In the genomic region with DNA sequence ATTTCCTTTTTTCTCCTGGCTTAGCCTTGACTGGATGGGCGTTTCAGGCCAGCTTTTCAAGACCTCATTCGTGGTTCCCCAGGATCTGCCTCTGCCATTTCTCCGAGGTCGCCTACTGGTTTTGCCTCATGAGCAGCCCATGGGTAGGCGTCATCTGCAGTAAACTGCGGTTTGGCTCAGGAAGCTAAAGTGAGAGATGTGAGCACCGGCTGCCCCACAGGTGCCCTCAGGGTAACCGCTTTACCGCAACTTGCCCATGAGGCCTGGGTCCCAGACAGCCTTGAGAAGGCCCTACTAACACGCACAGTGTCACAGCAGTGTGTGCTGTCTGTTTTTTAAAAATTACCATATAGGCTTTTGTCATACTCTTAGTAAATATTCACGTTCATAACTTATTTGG, we compare ENCODE assay signal across 21 cellular contexts. TPM values are rescaled to one million over a fixed set of nuclear protein-coding genes. Genes with fewer than 3 reads are reported as not detected.
DNase-seq lines count a peak whose midpoint lies in the region; ATAC-seq lines count a peak whose summit lies in the region.
"Had no signal": no experiment of that assay in that cellular context is flagged by ENCODE, and none has a peak within 500 bp of the region (broad histone marks: within the 10 kb centered on the region; RNA-seq: fewer than 3 reads in every experiment).

No MANE protein-coding gene starts in this region.

- DNase-seq in activated CD4-positive, alpha-beta T cell treated with anti-CD3 and anti-CD28 coated beads, Interleukin-2, amount 10 ng/mL, durations not matched to agents 7 days and 5 days: peak; percentile 37
- DNase-seq in immature natural killer cell (peak; percentile 60 to 67 (median 61)), AG08395 (ENCODE audit: low spot score) (no peak), NCI-H1694 (lab: John Stamatoyannopoulos, UW) (no peak)
- DNase-seq: activated T-cell treated with anti-CD3 and anti-CD28 coated beads, Interleukin-2, amount 50 U/mL, for 1 hour; cerebellar nuclear complex; effector CD8-positive, alpha-beta T cell; heart left ventricle; lower lobe of right lung; MM.1S; NCI-H2081; NCI-H524; sigmoid colon; SJCRH30; thyroid gland had no signal

- no peaks in the 10 kb centered on the region for H3K36me3 Mint-ChIP-seq in activated CD4-positive, alpha-beta T cell treated with anti-CD3 and anti-CD28 coated beads, Interleukin-2, amount 10 ng/mL, durations not matched to agents 7 days and 5 days (ENCODE audit: low read depth)
- H3K36me3 Mint-ChIP-seq in immature natural killer cell: no peaks in the 10 kb centered on the region

- peaks cover 42% of the 10 kb centered on the region for H3K27me3 Mint-ChIP-seq in activated CD4-positive, alpha-beta T cell treated with anti-CD3 and anti-CD28 coated beads, Interleukin-2, amount 10 ng/mL, durations not matched to agents 7 days and 5 days
- H3K27me3 Mint-ChIP-seq in immature natural killer cell (ENCODE audit: low read depth in 3 of 3): peaks cover 17 to 38% (median 24%) of the 10 kb centered on the region in 3 donors

- H3K4me3 Mint-ChIP-seq in activated CD4-positive, alpha-beta T cell treated with anti-CD3 and anti-CD28 coated beads, Interleukin-2, amount 10 ng/mL, durations not matched to agents 7 days and 5 days: no peak overlapping the region
- H3K4me3 Mint-ChIP-seq in immature natural killer cell: peak overlapping the region; percentile 9 to 64 (median 45)

- CTCF ChIA-PET in activated CD4-positive, alpha-beta T cell treated with anti-CD3 and anti-CD28 coated beads, Interleukin-2, amount 10 ng/mL, durations not matched to agents 7 days and 5 days (lab: Charles Lee): no interaction called here

- H3K27ac Mint-ChIP-seq in activated CD4-positive, alpha-beta T cell treated with anti-CD3 and anti-CD28 coated beads, Interleukin-2, amount 10 ng/mL, durations not matched to agents 7 days and 5 days: no peak overlapping the region
- peak overlapping the region in 3 of 6 donors; percentile 25 to 52 (median 26) for H3K27ac Mint-ChIP-seq in immature natural killer cell

- peaks cover 2% of the 10 kb centered on the region for H3K9me3 Mint-ChIP-seq in activated CD4-positive, alpha-beta T cell treated with anti-CD3 and anti-CD28 coated beads, Interleukin-2, amount 10 ng/mL, durations not matched to agents 7 days and 5 days
- no peaks in the 10 kb centered on the region for H3K9me3 Mint-ChIP-seq in immature natural killer cell

- POLR2A ChIA-PET in activated CD4-positive, alpha-beta T cell treated with anti-CD3 and anti-CD28 coated beads, Interleukin-2, amount 10 ng/mL, durations not matched to agents 7 days and 5 days (lab: Charles Lee): no interaction called here

- peaks cover 21% of the 10 kb centered on the region for H3K4me1 Mint-ChIP-seq in activated CD4-positive, alpha-beta T cell treated with anti-CD3 and anti-CD28 coated beads, Interleukin-2, amount 10 ng/mL, durations not matched to agents 7 days and 5 days
- peaks cover 22 to 33% of the 10 kb centered on the region in 2 donors for H3K4me1 Mint-ChIP-seq in immature natural killer cell

- ATAC-seq in GM21529 (IDR thresholded peaks at IDR 0.05; ENCODE audit: unreplicated experiment) (peak; percentile 68), HG03025 (IDR thresholded peaks at IDR 0.05; ENCODE audit: low FRiP score, unreplicated experiment) (peak; percentile 92), HG02642 (IDR thresholded peaks at IDR 0.05; ENCODE audit: poor library complexity, unreplicated experiment) (no peak)
- ATAC-seq: heart left ventricle, lower lobe of right lung had no signal

RNA-seq across cellular contexts. Expression of gene TBXT, which starts 53.4 kb away (rescaled TPM):
- total RNA-seq in activated CD4-positive, alpha-beta T cell treated with anti-CD3 and anti-CD28 coated beads, Interleukin-2, amount 10 ng/mL, durations not matched to agents 7 days and 5 days: not detected
- polyA plus RNA-seq in immature natural killer cell: under 1 TPM in 1 of 3 donors, not detected in 2; 0.26 TPM
- total RNA-seq: lower lobe of right lung; myocyte; osteoblast; sigmoid colon; T-helper 2 cell treated with Interferon-gamma antibody and Interleukin-4, amounts not matched to agents 100 ng/mL and 5 ng/mL, for 36 hours had no signal
- polyA plus RNA-seq: heart left ventricle, sigmoid colon had no signal

Comparison
In these comparisons a context has a peak if more than half of its experiments do, and no peak if none do; other contexts are left out.
1. DNase-seq: peak in activated CD4-positive, alpha-beta T cell treated with anti-CD3 and anti-CD28 coated beads, Interleukin-2, amount 10 ng/mL, durations not matched to agents 7 days and 5 days (single experiment) and immature natural killer cell (3 of 3); none in AG08395 (single experiment) and NCI-H1694 (single experiment).